9 cellular contexts compared by ENCODE assay signal in the genomic region with DNA sequence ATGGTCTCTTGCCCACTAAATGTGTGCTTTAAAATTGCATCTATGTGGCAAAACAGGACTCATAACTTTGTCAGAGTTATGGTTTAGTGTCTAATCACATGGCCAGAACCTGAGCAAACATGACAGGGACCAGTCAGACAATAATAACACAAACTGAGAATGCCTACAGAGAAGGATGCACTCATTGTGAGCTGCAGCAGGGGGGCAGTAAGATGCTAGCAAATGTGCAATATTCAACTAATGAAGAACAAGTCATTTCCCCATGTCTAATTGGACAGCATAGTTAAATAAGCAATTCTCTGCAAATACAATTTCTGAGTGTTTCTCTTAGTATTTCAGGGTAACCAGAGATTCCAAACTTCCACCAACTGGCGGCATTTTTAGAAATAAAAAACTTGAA. TPM values are rescaled to one million over a fixed set of nuclear protein-coding genes. Genes with fewer than 3 reads are reported as not detected.
DNase-seq lines count a peak whose midpoint lies in the region; ATAC-seq, FAIRE-seq and TF ChIP-seq lines count a peak whose summit lies in the region.
"Had no signal": no experiment of that assay in that cellular context is flagged by ENCODE, and none has a peak within 500 bp of the region (broad histone marks: within the 10 kb centered on the region; RNA-seq: fewer than 3 reads in every experiment).

No MANE protein-coding gene starts in this region.

- no peaks in the 10 kb centered on the region for H3F3A ChIP-seq in neural cell (ENCODE audit: insufficient read depth, low read length, poor library complexity, severe bottlenecking)

- no peaks in the 10 kb centered on the region for H3K4me1 Mint-ChIP-seq in activated CD4-positive, alpha-beta T cell treated with anti-CD3 and anti-CD28 coated beads, Interleukin-2, amount 10 ng/mL, durations not matched to agents 24 days and 14 days

- DNase-seq in GM03348 (ENCODE audit: low spot score), result peak; percentile 37
- peak; percentile 28 for DNase-seq in HPDE6-E6E7 (ENCODE audit: extremely low spot score)
- peak; percentile 3 for DNase-seq in GM12878 (ENCODE audit: low read depth, low spot score)
- DNase-seq in medulla oblongata (ENCODE audit: extremely low spot score), result no peak
- DNase-seq in suprapubic skin (ENCODE audit: low spot score in 2 of 2), result no peak
- no peak for DNase-seq in activated CD4-positive, alpha-beta T cell treated with anti-CD3 and anti-CD28 coated beads, Interleukin-2, amount 10 ng/mL, durations not matched to agents 24 days and 14 days
- DNase-seq: activated CD4-positive, alpha-beta T cell treated with anti-CD3 and anti-CD28 coated beads for 1 hour had no signal

- no peak overlapping the region for H3K4me3 Mint-ChIP-seq in activated CD4-positive, alpha-beta T cell treated with anti-CD3 and anti-CD28 coated beads, Interleukin-2, amount 10 ng/mL, durations not matched to agents 24 days and 14 days

- H3K27me3 Mint-ChIP-seq in activated CD4-positive, alpha-beta T cell treated with anti-CD3 and anti-CD28 coated beads, Interleukin-2, amount 10 ng/mL, durations not matched to agents 24 days and 14 days, result no peaks in the 10 kb centered on the region

- H3K9ac ChIP-seq in GM12878 (ENCODE audit: control insufficient read depth, insufficient read depth, low read length) (no peak overlapping the region), neural cell (ENCODE audit: low read length) (no peak overlapping the region)

- peak; percentile 56 for TF ChIP-seq RAD21 in GM12878 (IDR thresholded peaks at IDR 0.05; ENCODE audit: insufficient read depth, low read depth, low read length)
- peak; percentile 79 for TF ChIP-seq RAD21 in neural cell (conservative IDR thresholded peaks at IDR 0.05)

- H3K4me1 ChIP-seq in GM12878 (ENCODE audit: control insufficient read depth, insufficient read depth, low read length) (no peaks in the 10 kb centered on the region), suprapubic skin (peaks cover 5% of the 10 kb centered on the region)

- POLR2A ChIA-PET in GM12878 (lab: Charles Lee), result no interaction called here

- RAD21 ChIA-PET in GM12878 (lab: Charles Lee; ENCODE audit: unreplicated experiment), result interaction anchor here (0.8 to 2.7 kb wide), 4 partner anchors 181 to 1121 kb away, joined by 3 to 10 read pairs (median 4); no protein-coding TSS in a partner anchor

- H3K27me3 ChIP-seq in GM12878 (replicated peaks in 1 of 2; ENCODE audit: control insufficient read depth in 2 of 2, insufficient read depth in 2 of 2, low read length in 1 of 2) (no peaks in the 10 kb centered on the region), neural cell (ENCODE audit: insufficient read depth, low read depth, low read length) (no peaks in the 10 kb centered on the region), suprapubic skin (no peaks in the 10 kb centered on the region)

- SMC1A ChIA-PET in GM12878 (lab: Charles Lee; ENCODE audit: uncharacterized antibody, unreplicated experiment), result interaction anchor here (0.9 to 1.7 kb wide), 3 partner anchors 94 to 854 kb away, joined by 3 to 4 read pairs (median 4); no protein-coding TSS in a partner anchor

- WGBS in GM12878 (ENCODE audit: insufficient coverage, insufficient replicate concordance, low lambda C conversion rate, missing lambda C conversion rate), result 17% methylated on average over 1 of the region's 1 CpG
- WGBS in suprapubic skin, result 68% methylated on average over 1 of the region's 1 CpG

- no peaks in the 10 kb centered on the region for H3K36me3 ChIP-seq in GM12878 (ENCODE audit: control insufficient read depth in 2 of 2, insufficient read depth in 2 of 2, low read length in 1 of 2)
- H3K36me3 ChIP-seq in neural cell (ENCODE audit: insufficient read depth, low read length), result no peaks in the 10 kb centered on the region
- H3K36me3 ChIP-seq in suprapubic skin, result no peaks in the 10 kb centered on the region

- H3K27ac ChIP-seq in GM12878 (ENCODE audit: control insufficient read depth, insufficient read depth), result no peak overlapping the region
- H3K27ac ChIP-seq in neural cell (ENCODE audit: low read length), result no peak overlapping the region
- H3K27ac ChIP-seq in suprapubic skin, result no peak overlapping the region

- no peak overlapping the region for H3K4me2 ChIP-seq in GM12878 (ENCODE audit: control insufficient read depth, insufficient read depth)
- H3K4me2 ChIP-seq in neural cell (ENCODE audit: low read length), result no peak overlapping the region

- H3K9me3 ChIP-seq in GM12878 (replicated peaks; ENCODE audit: control insufficient read depth, insufficient read depth, low read length), result no peaks in the 10 kb centered on the region
- H3K9me3 ChIP-seq in neural cell (ENCODE audit: low read length), result no peaks in the 10 kb centered on the region
- no peaks in the 10 kb centered on the region for H3K9me3 ChIP-seq in suprapubic skin

- BruUV-seq in GM12878 (replicated peaks; lab: Mats Ljungman, UMichigan), result no TSS peak

- H3K9me3 Mint-ChIP-seq in activated CD4-positive, alpha-beta T cell treated with anti-CD3 and anti-CD28 coated beads, Interleukin-2, amount 10 ng/mL, durations not matched to agents 24 days and 14 days, result no peaks in the 10 kb centered on the region

- in situ Hi-C loops in GM12878 (cut with MboI), result loop anchor here (5.0 kb wide), 1 partner anchor 858 kb away; no protein-coding TSS in a partner anchor

- no peak for TF ChIP-seq EP300 in GM12878 (IDR thresholded peaks at IDR 0.05; ENCODE audit: borderline replicate concordance in 1 of 2, control insufficient read depth in 1 of 2, low read depth in 2 of 2, low read length in 2 of 2)
- no peak for TF ChIP-seq EP300 in neural cell (conservative IDR thresholded peaks at IDR 0.05; ENCODE audit: poor library complexity, severe bottlenecking)
- TF ChIP-seq EP300 in suprapubic skin (IDR thresholded peaks at IDR 0.05), result no peak

- TF ChIP-seq CTCF in GM12878 (IDR thresholded peaks at IDR 0.05 in 2 of 3, conservative IDR thresholded peaks at IDR 0.05 in 1 of 3; ENCODE audit: control insufficient read depth in 2 of 3, extremely low read depth in 1 of 3, insufficient read depth in 1 of 3, low read depth in 3 of 3, low read length in 3 of 3) (peak; percentile 18 to 53 (median 52); a peak in 5 of 6 replicates), neural cell (IDR thresholded peaks at IDR 0.05; ENCODE audit: poor library complexity, severe bottlenecking) (peak; percentile 71), suprapubic skin (IDR thresholded peaks at IDR 0.05) (peak in 1 of 2 donors; percentile 32)

- TF ChIP-seq POLR2A in GM12878 (IDR thresholded peaks at IDR 0.05; ENCODE audit: low read depth, low read length) (no peak), suprapubic skin (IDR thresholded peaks at IDR 0.05) (no peak)

- no peak for FAIRE-seq in GM12878 (lab: Jason Lieb, UNC)
- FAIRE-seq: colon had no signal

- H4K20me1 ChIP-seq in GM12878 (ENCODE audit: control insufficient read depth, insufficient read depth) (no peaks in the 10 kb centered on the region), neural cell (ENCODE audit: insufficient read depth) (no peaks in the 10 kb centered on the region)

- peak; percentile 44; the same call in 2 of the 3 replicates for ATAC-seq in GM12878

- no peaks in the 10 kb centered on the region for H3K9me2 ChIP-seq in neural cell (ENCODE audit: insufficient read depth, low read length)

- H3K27ac Mint-ChIP-seq in activated CD4-positive, alpha-beta T cell treated with anti-CD3 and anti-CD28 coated beads, Interleukin-2, amount 10 ng/mL, durations not matched to agents 24 days and 14 days, result no peak overlapping the region

- no peaks in the 10 kb centered on the region for H3K36me3 Mint-ChIP-seq in activated CD4-positive, alpha-beta T cell treated with anti-CD3 and anti-CD28 coated beads, Interleukin-2, amount 10 ng/mL, durations not matched to agents 24 days and 14 days (ENCODE audit: low read depth)

- intact Hi-C loops in GM12878 (cut with micrococcal nuclease; ENCODE audit: unreplicated experiment), result loop anchor here (5.0 to 10.0 kb wide), 2 partner anchors 1121 to 1213 kb away; a partner anchor contains a TSS
- intact Hi-C loops in activated CD4-positive, alpha-beta T cell treated with anti-CD3 and anti-CD28 coated beads, Interleukin-2, amount 10 ng/mL, durations not matched to agents 24 days and 14 days (cut with micrococcal nuclease), result no loop called here

- H3K4me3 ChIP-seq in GM12878, result no peak overlapping the region
- H3K4me3 ChIP-seq in neural cell (ENCODE audit: low read length), result no peak overlapping the region
- H3K4me3 ChIP-seq in suprapubic skin, result no peak overlapping the region

- CTCF ChIA-PET in GM12878 (lab: Yijun Ruan, JAX), result interaction anchor here (0.7 to 1.7 kb wide), 7 partner anchors 259 to 1209 kb away, joined by 3 to 9 read pairs (median 3); no protein-coding TSS in a partner anchor

- H3K79me2 ChIP-seq in GM12878 (ENCODE audit: control insufficient read depth, insufficient read depth, low read length) (no peaks in the 10 kb centered on the region), neural cell (replicated peaks; ENCODE audit: insufficient read depth, low read length) (no peaks in the 10 kb centered on the region)

- H2AFZ ChIP-seq in GM12878 (ENCODE audit: control insufficient read depth, low read depth, low read length), result no peak overlapping the region
- no peak overlapping the region for H2AFZ ChIP-seq in neural cell (ENCODE audit: low read depth, low read length)

TF ChIP-seq in neural cell, 6 proteins besides CTCF, POLR2A, EP300 and RAD21:
- TF ChIP-seq SMC3 (conservative IDR thresholded peaks at IDR 0.05; ENCODE audit: poor library complexity) (peak; percentile 75), TAF1 (IDR thresholded peaks at IDR 0.05; ENCODE audit: low read depth) (no peak)
TF ChIP-seq in neural cell: peak in this region for 1.

RNA-seq across cellular contexts. Expression of a gene that starts 30.8 kb away (rescaled TPM):
- total RNA-seq in GM12878 (2013; cell fraction: nucleolus; rRNA removed), result not detected in 2 replicates
- total RNA-seq in GM12878 (2014; rRNA removed) (not detected in 2 replicates), GM12878 (2014; rRNA removed; fragmentation: Illumina TruSeq; extraction: Trizol) (not detected in 2 replicates), GM12878 (2021) (not detected in 2 replicates), suprapubic skin (1 to 10 TPM in 2 of 4 donors, under 1 TPM in 2; 0.13 to 3.1 (median 1.4) TPM)
- polyA plus RNA-seq in GM12878 (2011; ENCODE audit: low read depth), result not detected
- polyA plus RNA-seq in GM12878 (2011; rRNA removed) (0.16 TPM in 1 of 2 replicates, not detected in the other), GM12878 (2014; fragmentation: Illumina TruSeq; extraction: Trizol) (not detected in 2 replicates), GM12878 (2014; fragmentation: Nextera tagmentation; extraction: Ambion mirVana) (under 1 TPM; 0.02 to 0.03 TPM), GM12878 (2014; rRNA removed) (not detected in 2 replicates), GM12878 (2016; fragmentation: Nextera tagmentation; extraction: Ambion mirVana) (under 1 TPM in 1 of 2 experiments, not detected in 1; 0.16 TPM), neural cell (0.14 and 0.25 TPM in 2 replicates)
- not detected in 2 replicates for polyA plus RNA-seq in GM12878 (2011; cell fraction: cytosol; rRNA removed)
- polyA plus RNA-seq in GM12878 (2011; cell fraction: nucleus; rRNA removed), result 0.12 TPM in 1 of 2 replicates, not detected in the other
- polyA plus RNA-seq in GM12878 (2012), result not detected in 2 replicates
- polyA minus RNA-seq in GM12878 (2011; rRNA and poly(A)+ RNA removed), result not detected in 2 replicates
- not detected in 2 replicates for polyA minus RNA-seq in GM12878 (2011; cell fraction: cytosol; rRNA and poly(A)+ RNA removed)
- not detected in 2 replicates for polyA minus RNA-seq in GM12878 (2011; cell fraction: nucleus; rRNA and poly(A)+ RNA removed)
- polyA minus RNA-seq in neural cell, result 0.12 TPM in 1 of 2 replicates, not detected in the other
- not detected in 2 replicates for total RNA-seq in activated CD4-positive, alpha-beta T cell treated with anti-CD3 and anti-CD28 coated beads, Interleukin-2, amount 10 ng/mL, durations not matched to agents 24 days and 14 days

Comparison
In these comparisons a context has a peak if more than half of its experiments do, and no peak if none do; other contexts are left out.
1. DNase-seq: peak in GM03348 (single experiment), HPDE6-E6E7 (single experiment) and GM12878 (single experiment); none in medulla oblongata (single experiment), suprapubic skin (0 of 2) and activated CD4-positive, alpha-beta T cell treated with anti-CD3 and anti-CD28 coated beads, Interleukin-2, amount 10 ng/mL, durations not matched to agents 24 days and 14 days (single experiment).